Comparison of ENCODE assay signal across 1 cellular context in genomic region chr1:29256979-29257804, GRCh38.
TF ChIP-seq lines count a peak whose summit lies in the region.

No MANE protein-coding gene starts in this region.

TF ChIP-seq in H1, 55 proteins besides CTCF, POLR2A, EP300 and RAD21 (continued from another document):
- TF ChIP-seq CHD7 (IDR thresholded peaks at IDR 0.05; ENCODE audit: insufficient replicate concordance, low read length) (no peak), SIX5 (IDR thresholded peaks at IDR 0.05; ENCODE audit: low read depth, low read length) (no peak), CBX8 (IDR thresholded peaks at IDR 0.05; ENCODE audit: borderline replicate concordance, low read depth, low read length) (no peak), KDM1A (IDR thresholded peaks at IDR 0.05; ENCODE audit: borderline replicate concordance, low read length) (no peak), HDAC6 (IDR thresholded peaks at IDR 0.05; ENCODE audit: low read depth, low read length) (no peak), TAF7 (optimal IDR thresholded peaks at IDR 0.05; ENCODE audit: borderline replicate concordance, low read depth, low read length) (no peak), USF2 (IDR thresholded peaks at IDR 0.05; ENCODE audit: low read length) (no peak), TCF12 (IDR thresholded peaks at IDR 0.05; ENCODE audit: low read depth, low read length) (no peak), ATF2 (IDR thresholded peaks at IDR 0.05; ENCODE audit: low read length) (no peak), CTBP2 (IDR thresholded peaks at IDR 0.05; ENCODE audit: borderline replicate concordance, insufficient read depth, insufficient read length, low read length) (no peak), CREB1 (IDR thresholded peaks at IDR 0.05) (no peak), JUN (IDR thresholded peaks at IDR 0.05; ENCODE audit: low read depth, low read length) (no peak)
